6 cellular contexts compared by ENCODE assay signal in genomic region chr18:59464521-59464920, GRCh38.
"Had no signal": no experiment of that assay in that cellular context is flagged by ENCODE, and none has a peak within 500 bp of the region (broad histone marks: within the 10 kb centered on the region; RNA-seq: fewer than 3 reads in every experiment).

No MANE protein-coding gene starts in this region.

- H3K4me1 ChIP-seq: HAP-1 had no signal

- DNase-seq: GM23248, GOT3, H7, HFFc6 had no signal

- H3K9ac ChIP-seq: GM23248 had no signal

- H3K27ac ChIP-seq: GM23248, HL-60 had no signal

- H3K4me3 ChIP-seq: GM23248, HAP-1 had no signal

- H3K36me3 ChIP-seq: HAP-1 had no signal

- H2AFZ ChIP-seq: GM23248 had no signal

- H3K9me3 ChIP-seq: HAP-1 had no signal
